1 cellular context compared by ENCODE assay signal in the genomic region with DNA sequence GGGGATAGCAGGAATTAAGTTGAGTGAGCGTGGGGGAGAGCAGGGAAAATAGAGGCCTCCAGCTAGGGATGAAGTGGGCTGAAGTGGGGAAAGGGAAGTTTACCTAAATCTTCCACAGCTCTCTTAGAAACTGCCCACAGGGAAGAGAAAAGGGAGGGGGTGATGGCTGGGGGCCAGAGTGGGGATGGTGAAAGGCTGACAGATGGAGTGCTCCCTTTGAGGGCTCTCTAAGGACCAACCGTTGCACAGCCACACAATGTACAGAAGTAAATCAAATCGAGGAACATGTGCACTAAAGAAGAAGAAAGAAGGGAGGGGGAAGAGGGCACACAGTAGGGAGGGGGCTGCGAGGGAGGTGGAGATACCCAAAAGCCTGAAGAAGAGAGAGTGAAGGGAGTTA.
TF ChIP-seq lines count a peak whose summit lies in the region.

No MANE protein-coding gene starts in this region.

TF ChIP-seq in GM23338, 12 proteins besides CTCF, POLR2A, EP300 and RAD21:
- TF ChIP-seq, protein P1, sequence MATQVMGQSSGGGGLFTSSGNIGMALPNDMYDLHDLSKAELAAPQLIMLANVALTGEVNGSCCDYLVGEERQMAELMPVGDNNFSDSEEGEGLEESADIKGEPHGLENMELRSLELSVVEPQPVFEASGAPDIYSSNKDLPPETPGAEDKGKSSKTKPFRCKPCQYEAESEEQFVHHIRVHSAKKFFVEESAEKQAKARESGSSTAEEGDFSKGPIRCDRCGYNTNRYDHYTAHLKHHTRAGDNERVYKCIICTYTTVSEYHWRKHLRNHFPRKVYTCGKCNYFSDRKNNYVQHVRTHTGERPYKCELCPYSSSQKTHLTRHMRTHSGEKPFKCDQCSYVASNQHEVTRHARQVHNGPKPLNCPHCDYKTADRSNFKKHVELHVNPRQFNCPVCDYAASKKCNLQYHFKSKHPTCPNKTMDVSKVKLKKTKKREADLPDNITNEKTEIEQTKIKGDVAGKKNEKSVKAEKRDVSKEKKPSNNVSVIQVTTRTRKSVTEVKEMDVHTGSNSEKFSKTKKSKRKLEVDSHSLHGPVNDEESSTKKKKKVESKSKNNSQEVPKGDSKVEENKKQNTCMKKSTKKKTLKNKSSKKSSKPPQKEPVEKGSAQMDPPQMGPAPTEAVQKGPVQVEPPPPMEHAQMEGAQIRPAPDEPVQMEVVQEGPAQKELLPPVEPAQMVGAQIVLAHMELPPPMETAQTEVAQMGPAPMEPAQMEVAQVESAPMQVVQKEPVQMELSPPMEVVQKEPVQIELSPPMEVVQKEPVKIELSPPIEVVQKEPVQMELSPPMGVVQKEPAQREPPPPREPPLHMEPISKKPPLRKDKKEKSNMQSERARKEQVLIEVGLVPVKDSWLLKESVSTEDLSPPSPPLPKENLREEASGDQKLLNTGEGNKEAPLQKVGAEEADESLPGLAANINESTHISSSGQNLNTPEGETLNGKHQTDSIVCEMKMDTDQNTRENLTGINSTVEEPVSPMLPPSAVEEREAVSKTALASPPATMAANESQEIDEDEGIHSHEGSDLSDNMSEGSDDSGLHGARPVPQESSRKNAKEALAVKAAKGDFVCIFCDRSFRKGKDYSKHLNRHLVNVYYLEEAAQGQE (IDR thresholded peaks at IDR 0.05; ENCODE audit: unreplicated experiment) = no peak
- TF ChIP-seq CREB1 (CRISPR knock-in tag; IDR thresholded peaks at IDR 0.05; ENCODE audit: low read depth) (no peak), EZH2phosphoT487 (IDR thresholded peaks at IDR 0.05; ENCODE audit: unreplicated experiment) (no peak)
- TF ChIP-seq, protein P2, sequence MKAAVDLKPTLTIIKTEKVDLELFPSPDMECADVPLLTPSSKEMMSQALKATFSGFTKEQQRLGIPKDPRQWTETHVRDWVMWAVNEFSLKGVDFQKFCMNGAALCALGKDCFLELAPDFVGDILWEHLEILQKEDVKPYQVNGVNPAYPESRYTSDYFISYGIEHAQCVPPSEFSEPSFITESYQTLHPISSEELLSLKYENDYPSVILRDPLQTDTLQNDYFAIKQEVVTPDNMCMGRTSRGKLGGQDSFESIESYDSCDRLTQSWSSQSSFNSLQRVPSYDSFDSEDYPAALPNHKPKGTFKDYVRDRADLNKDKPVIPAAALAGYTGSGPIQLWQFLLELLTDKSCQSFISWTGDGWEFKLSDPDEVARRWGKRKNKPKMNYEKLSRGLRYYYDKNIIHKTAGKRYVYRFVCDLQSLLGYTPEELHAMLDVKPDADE (IDR thresholded peaks at IDR 0.05) = no peak
